1 cellular context compared by ENCODE assay signal in genomic region chr1:1763657-1764621, GRCh38.
TF ChIP-seq lines count a peak whose summit lies in the region.

No MANE protein-coding gene starts in this region.

TF ChIP-seq in HEK293, 187 proteins besides CTCF, POLR2A, EP300 and RAD21 (continued from another document):
- TF ChIP-seq PRDM2 (tag by site-specific recombination; IDR thresholded peaks at IDR 0.05; ENCODE audit: borderline replicate concordance) (no peak), EGR2 (tag by site-specific recombination; IDR thresholded peaks at IDR 0.05; ENCODE audit: low read depth) (no peak), ZNF639 (tag by site-specific recombination; IDR thresholded peaks at IDR 0.05) (no peak)
